16 cellular contexts compared by ENCODE assay signal in genomic region chr10:97109562-97109961, GRCh38.
DNase-seq lines count a peak whose midpoint lies in the region; ATAC-seq and TF ChIP-seq lines count a peak whose summit lies in the region.
"Had no signal": no experiment of that assay in that cellular context is flagged by ENCODE, and none has a peak within 500 bp of the region (broad histone marks: within the 10 kb centered on the region; RNA-seq: fewer than 3 reads in every experiment).

No MANE protein-coding gene starts in this region.

- no peak overlapping the region for H2BK5ac ChIP-seq in neuronal stem cell (ENCODE audit: low read length)

- peaks cover 6% of the 10 kb centered on the region; the same call in 1 of the 2 replicates for H3K27me3 ChIP-seq in BLaER1
- no peaks in the 10 kb centered on the region for H3K27me3 ChIP-seq in right atrium auricular region
- peaks cover 0 to 47% (median 2%) of the 10 kb centered on the region in 3 experiments for H3K27me3 ChIP-seq in neuronal stem cell (ENCODE audit: control insufficient read depth in 3 of 3, insufficient read depth in 3 of 3, low read depth in 1 of 3, low read length in 3 of 3)

- no peaks in the 10 kb centered on the region for H3K9me3 ChIP-seq in BLaER1
- H3K9me3 ChIP-seq in right atrium auricular region, result no peaks in the 10 kb centered on the region
- no peaks in the 10 kb centered on the region for H3K9me3 ChIP-seq in neuronal stem cell (replicated peaks in 1 of 2; ENCODE audit: control insufficient read depth in 2 of 2, insufficient read depth in 1 of 2, low read depth in 1 of 2, low read length in 2 of 2)

- H3K27ac ChIP-seq in BLaER1 (no peak overlapping the region), right atrium auricular region (no peak overlapping the region), neuronal stem cell (replicated peaks; ENCODE audit: low read length) (no peak overlapping the region)

- no peak overlapping the region for H2BK120ac ChIP-seq in neuronal stem cell (ENCODE audit: low read depth, low read length)

- H3K23ac ChIP-seq in neuronal stem cell (ENCODE audit: low read depth, low read length, poor library complexity), result no peak overlapping the region

- no CpG with 5 or more reads among the region's 6 CpGs for WGBS in neuronal stem cell (ENCODE audit: extremely low coverage in 2 of 2, insufficient read length in 2 of 2, insufficient replicate concordance in 1 of 2), 2 donors

- H2BK15ac ChIP-seq in neuronal stem cell (ENCODE audit: low read length), result no peak overlapping the region

- H4K8ac ChIP-seq in neuronal stem cell (ENCODE audit: low read depth, low read length), result no peak overlapping the region

- H2AK5ac ChIP-seq in neuronal stem cell (ENCODE audit: low read depth, low read length), result no peak overlapping the region

- H3K4me1 Mint-ChIP-seq in brain, result peaks cover 63% of the 10 kb centered on the region
- peaks cover 7 to 19% of the 10 kb centered on the region in 2 donors for H3K4me1 Mint-ChIP-seq in effector memory CD8-positive, alpha-beta T cell (ENCODE audit: low read depth in 2 of 2)

- H3K36me3 ChIP-seq in BLaER1 (no peaks in the 10 kb centered on the region), right atrium auricular region (no peaks in the 10 kb centered on the region), neuronal stem cell (replicated peaks in 1 of 2; ENCODE audit: control insufficient read depth in 2 of 2, insufficient read depth in 2 of 2, low read length in 2 of 2) (no peaks in the 10 kb centered on the region)

- H3K4me3 Mint-ChIP-seq in brain, result peak overlapping the region in 3 of 5 experiments; percentile 24 to 66 (median 63)
- H3K4me3 Mint-ChIP-seq in effector memory CD8-positive, alpha-beta T cell, result no peak overlapping the region
- H3K4me3 Mint-ChIP-seq: activated naive CD8-positive, alpha-beta T cell; CD8-positive, alpha-beta T cell; T-helper 2 cell treated with Interferon-gamma antibody and Interleukin-4, amounts not matched to agents 5 μg/mL and 100 μg/mL, for 36 hours had no signal

- no peak overlapping the region for H2BK12ac ChIP-seq in neuronal stem cell (ENCODE audit: low read length)

- H3K27ac Mint-ChIP-seq in brain, result peak overlapping the region; percentile 8 to 91 (median 89)
- H3K27ac Mint-ChIP-seq in effector memory CD8-positive, alpha-beta T cell, result no peak overlapping the region
- H3K27ac Mint-ChIP-seq: activated naive CD8-positive, alpha-beta T cell; CD8-positive, alpha-beta T cell; T-helper 2 cell treated with Interferon-gamma antibody and Interleukin-4, amounts not matched to agents 5 μg/mL and 100 μg/mL, for 36 hours had no signal

- no peak overlapping the region for H3K4ac ChIP-seq in neuronal stem cell (ENCODE audit: low read length)

- no peak overlapping the region for H2AFZ ChIP-seq in neuronal stem cell (ENCODE audit: low read length)

- H3K4me1 ChIP-seq in BLaER1 (peaks cover 9% of the 10 kb centered on the region; the same call in 1 of the 2 replicates), right atrium auricular region (no peaks in the 10 kb centered on the region), neuronal stem cell (ENCODE audit: control insufficient read depth in 2 of 2, insufficient read depth in 1 of 2, low read depth in 1 of 2, low read length in 2 of 2) (peaks cover 1 to 7% of the 10 kb centered on the region in 2 donors)

- peaks cover 0 to 2% (median 0%) of the 10 kb centered on the region in 5 experiments for H3K9me3 Mint-ChIP-seq in brain
- H3K9me3 Mint-ChIP-seq in effector memory CD8-positive, alpha-beta T cell, result no peaks in the 10 kb centered on the region
- H3K9me3 Mint-ChIP-seq: CD8-positive, alpha-beta T cell; T-helper 2 cell treated with Interferon-gamma antibody and Interleukin-4, amounts not matched to agents 5 μg/mL and 100 μg/mL, for 36 hours had no signal

- no peak for ATAC-seq in GM21360 (IDR thresholded peaks at IDR 0.05; ENCODE audit: unreplicated experiment)
- no peak for ATAC-seq in effector memory CD8-positive, alpha-beta T cell (replicated peaks)
- ATAC-seq: CD8-positive, alpha-beta T cell; left ventricle myocardium superior had no signal

- no peak overlapping the region for H3K9ac ChIP-seq in BLaER1
- H3K9ac ChIP-seq in neuronal stem cell (ENCODE audit: low read depth, low read length, poor library complexity), result no peak overlapping the region

- H3K4me3 ChIP-seq in BLaER1 (no peak overlapping the region), right atrium auricular region (no peak overlapping the region), neuronal stem cell (ENCODE audit: low read length in 2 of 2) (no peak overlapping the region)

- H3K27me3 Mint-ChIP-seq in brain, result peaks cover 31% of the 10 kb centered on the region
- no peaks in the 10 kb centered on the region for H3K27me3 Mint-ChIP-seq in effector memory CD8-positive, alpha-beta T cell

- H3K14ac ChIP-seq in neuronal stem cell (ENCODE audit: low read length), result no peak overlapping the region

- H3K4me2 ChIP-seq in BLaER1, result 0 out of 2 replicates have a peak overlapping the region, but pooled peaks have one; percentile 5
- no peak overlapping the region for H3K4me2 ChIP-seq in neuronal stem cell (ENCODE audit: insufficient read depth, low read length, poor library complexity, severe bottlenecking)

- H3K79me1 ChIP-seq in neuronal stem cell (ENCODE audit: low read depth, low read length), result no peaks in the 10 kb centered on the region

- peaks cover 4% of the 10 kb centered on the region for H3K36me3 Mint-ChIP-seq in brain
- no peaks in the 10 kb centered on the region for H3K36me3 Mint-ChIP-seq in effector memory CD8-positive, alpha-beta T cell (ENCODE audit: insufficient read depth)
- H3K36me3 Mint-ChIP-seq: activated naive CD8-positive, alpha-beta T cell; CD8-positive, alpha-beta T cell had no signal

- no peak overlapping the region for H3K18ac ChIP-seq in neuronal stem cell (ENCODE audit: low read length)

- TF ChIP-seq CTCF in brain (conservative IDR thresholded peaks at IDR 0.05) (no peak), right atrium auricular region (IDR thresholded peaks at IDR 0.05) (no peak)

- H4K91ac ChIP-seq in neuronal stem cell (ENCODE audit: low read depth, low read length, poor library complexity), result no peak overlapping the region

- H4K20me1 ChIP-seq in BLaER1, result peaks cover 11% of the 10 kb centered on the region; the same call in 1 of the 2 replicates

- peak; percentile 75 for DNase-seq in NCI-H1105 treated with DMSO at 0.1 percent for 48 hours (lab: John Stamatoyannopoulos, UW)
- DNase-seq in NCI-H2227 treated with DMSO at 0.1 percent for 48 hours (lab: John Stamatoyannopoulos, UW), result peak; percentile 8
- DNase-seq in right atrium auricular region (ENCODE audit: low spot score), result no peak
- no peak for DNase-seq in effector memory CD8-positive, alpha-beta T cell
- DNase-seq in neuronal stem cell (ENCODE audit: low spot score), result no peak
- DNase-seq: activated CD4-positive, alpha-beta T cell treated with anti-CD3 and anti-CD28 coated beads for 48 hours; CD8-positive, alpha-beta T cell; effector memory CD4-positive, alpha-beta T cell; H7; left ventricle myocardium superior; stimulated activated naive CD4-positive, alpha-beta T cell had no signal

Comparison
In these comparisons a context has a peak if more than half of its experiments do, and no peak if none do; other contexts are left out.
1. DNase-seq: peak in NCI-H1105 treated with DMSO at 0.1 percent for 48 hours (single experiment) and NCI-H2227 treated with DMSO at 0.1 percent for 48 hours (single experiment); none in right atrium auricular region (single experiment), effector memory CD8-positive, alpha-beta T cell (0 of 3) and neuronal stem cell (single experiment).
2. H3K27ac Mint-ChIP-seq: peak in brain (5 of 5); none in effector memory CD8-positive, alpha-beta T cell (0 of 2).
3. H3K4me3 Mint-ChIP-seq: peak in brain (3 of 5); none in effector memory CD8-positive, alpha-beta T cell (0 of 2).